ENCODE assay signal across 9 cellular contexts in the genomic region with DNA sequence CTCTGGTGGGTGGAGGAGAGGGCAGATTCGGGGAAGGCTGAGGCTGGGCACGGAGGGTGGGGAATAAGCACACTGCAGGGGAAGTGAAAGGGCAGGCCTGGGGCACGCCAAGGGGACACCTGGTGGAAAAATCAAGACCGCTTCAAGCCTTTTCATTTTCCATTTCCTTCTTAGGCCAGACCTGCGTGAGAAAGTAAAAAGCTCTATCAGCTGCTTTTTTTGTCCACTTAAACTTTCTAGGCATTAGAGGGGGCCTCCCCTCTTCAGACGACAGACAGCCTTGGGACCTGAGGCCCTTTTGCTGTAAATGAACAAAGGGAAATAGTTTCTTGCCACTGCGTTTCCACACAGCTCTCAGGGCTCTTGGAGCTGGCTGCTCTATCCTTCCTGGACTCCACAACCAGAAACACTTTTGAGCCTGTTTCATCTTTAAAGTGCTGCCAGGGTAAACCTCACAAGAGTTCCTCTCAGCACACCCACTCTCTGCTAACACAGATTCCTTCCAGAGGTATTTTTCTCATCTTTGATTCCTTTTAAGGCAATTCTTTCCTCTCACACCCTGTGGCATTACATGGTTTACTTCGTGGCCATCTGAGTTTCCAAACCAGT. TPM values are rescaled to one million over a fixed set of nuclear protein-coding genes. Genes with fewer than 3 reads are reported as not detected.
DNase-seq lines count a peak whose midpoint lies in the region; ATAC-seq and TF ChIP-seq lines count a peak whose summit lies in the region.
"Had no signal": no experiment of that assay in that cellular context is flagged by ENCODE, and none has a peak within 500 bp of the region (broad histone marks: within the 10 kb centered on the region; RNA-seq: fewer than 3 reads in every experiment).

No MANE protein-coding gene starts in this region.

- H3K79me1 ChIP-seq in H9 (ENCODE audit: insufficient read depth, low read depth, low read length, poor library complexity, severe bottlenecking): no peaks in the 10 kb centered on the region

- peaks cover 63% of the 10 kb centered on the region; the same call in 1 of the 2 replicates for H3K36me3 ChIP-seq in OCI-LY1 (ENCODE audit: insufficient read depth, low read length)

- H3K79me2 ChIP-seq in OCI-LY1 (ENCODE audit: insufficient read depth, low read length) (no peaks in the 10 kb centered on the region), H9 (ENCODE audit: insufficient read depth, low read length) (no peaks in the 10 kb centered on the region)

- H3K9me3 ChIP-seq in OCI-LY1 (ENCODE audit: low read length): no peaks in the 10 kb centered on the region
- H3K9me3 ChIP-seq in H9 (ENCODE audit: control insufficient read depth, low read depth, low read length): no peaks in the 10 kb centered on the region

- H3K27me3 ChIP-seq in OCI-LY1 (ENCODE audit: insufficient read depth, low read length) (no peaks in the 10 kb centered on the region), H9 (ENCODE audit: insufficient read depth, low read length) (no peaks in the 10 kb centered on the region; the same call in 1 of the 2 replicates)

- no peak overlapping the region for H2AK5ac ChIP-seq in H9 (ENCODE audit: insufficient read length, low read length)

- H3K4me3 ChIP-seq in OCI-LY1 (ENCODE audit: low read depth, low read length, poor library complexity, severe bottlenecking) (no peak overlapping the region), coronary artery (no peak overlapping the region)

- DNase-seq in neural crest cell (ENCODE audit: low read depth, low spot score) (no peak), H9 (no peak), coronary artery (ENCODE audit: low spot score) (no peak), iPS-NIHi11 (ENCODE audit: low spot score) (no peak), T1000 (lab: John Stamatoyannopoulos, UW) (no peak)

- H3K23ac ChIP-seq in H9 (ENCODE audit: insufficient read length, low read depth, low read length): no peak overlapping the region

- H3K36me3 Mint-ChIP-seq in neural crest cell (ENCODE audit: low read depth) (no peaks in the 10 kb centered on the region), H9 (ENCODE audit: insufficient read depth in 1 of 3, low read depth in 3 of 3) (peaks cover 0 to 41% (median 4%) of the 10 kb centered on the region in 3 experiments; a peak in 3 of 7 replicates)

- H3K9ac ChIP-seq in OCI-LY1 (ENCODE audit: low read length) (no peak overlapping the region), H9 (ENCODE audit: extremely low read depth, insufficient read length, low read length) (no peak overlapping the region)

- peaks cover 38% of the 10 kb centered on the region for H3K4me1 ChIP-seq in OCI-LY1 (ENCODE audit: insufficient read depth, low read length, severe bottlenecking)
- no peaks in the 10 kb centered on the region for H3K4me1 ChIP-seq in H9 (ENCODE audit: insufficient read depth, low read length)

- H2AFZ ChIP-seq in OCI-LY1 (ENCODE audit: low read length) (no peak overlapping the region), H9 (ENCODE audit: low read length) (no peak overlapping the region)

- no peak overlapping the region for H2BK5ac ChIP-seq in H9 (ENCODE audit: insufficient read length, low read length)

- H3K9me3 Mint-ChIP-seq in neural crest cell (no peaks in the 10 kb centered on the region), H9 (no peaks in the 10 kb centered on the region)

- H3K27me3 Mint-ChIP-seq in neural crest cell (ENCODE audit: low read depth): no peaks in the 10 kb centered on the region
- H3K27me3 Mint-ChIP-seq in H9 (ENCODE audit: low read depth): no peaks in the 10 kb centered on the region

- H2BK15ac ChIP-seq in H9 (ENCODE audit: low read depth, low read length): no peak overlapping the region

- no peak overlapping the region for H4K8ac ChIP-seq in H9 (replicated peaks; ENCODE audit: insufficient read length, low read depth, low read length)

- H4K91ac ChIP-seq in H9 (ENCODE audit: insufficient read length, low read depth, low read length): no peak overlapping the region

- H4K5ac ChIP-seq in H9 (ENCODE audit: insufficient read length, low read depth, low read length): no peak overlapping the region

- H3K27ac ChIP-seq in OCI-LY1 (ENCODE audit: low read depth, low read length, poor library complexity, severe bottlenecking): peak overlapping the region; percentile 51
- no peak overlapping the region for H3K27ac ChIP-seq in H9 (ENCODE audit: insufficient read length, low read depth, low read length)
- H3K27ac ChIP-seq in coronary artery: no peak overlapping the region

- H3K4me2 ChIP-seq in OCI-LY1 (ENCODE audit: low read length) (peak overlapping the region; percentile 16; the same call in 1 of the 2 replicates), H9 (ENCODE audit: insufficient read depth, insufficient read length, low read length) (no peak overlapping the region)

- no peaks in the 10 kb centered on the region for H3K23me2 ChIP-seq in H9 (ENCODE audit: insufficient read length, low read depth, low read length, poor library complexity, severe bottlenecking)

- no peak overlapping the region for H3T11ph ChIP-seq in H9 (ENCODE audit: low read length)

- TF ChIP-seq CTCF in OCI-LY1 (IDR thresholded peaks at IDR 0.05; ENCODE audit: low read length) (no peak), neural crest cell (conservative IDR thresholded peaks at IDR 0.05) (no peak), H9 (conservative IDR thresholded peaks at IDR 0.05) (no peak), coronary artery (IDR thresholded peaks at IDR 0.05) (no peak)

- no peak overlapping the region for H3K4me3 Mint-ChIP-seq in neural crest cell
- H3K4me3 Mint-ChIP-seq in H9: no peak overlapping the region

- peaks cover 7% of the 10 kb centered on the region for H3K4me1 Mint-ChIP-seq in neural crest cell
- 0 out of 4 replicates have a peak, but pooled peaks cover 0 to 3% of the 10 kb centered on the region in 2 experiments for H3K4me1 Mint-ChIP-seq in H9

- no peak overlapping the region for H3K18ac ChIP-seq in H9 (ENCODE audit: insufficient read length, low read depth, low read length)

- H2BK120ac ChIP-seq in H9 (ENCODE audit: low read depth, low read length, poor library complexity, severe bottlenecking): no peak overlapping the region

- H3F3A ChIP-seq in OCI-LY1 (ENCODE audit: insufficient read depth, low read length): no peaks in the 10 kb centered on the region

- H4K20me1 ChIP-seq in OCI-LY1 (ENCODE audit: insufficient read depth, low read length) (no peaks in the 10 kb centered on the region), H9 (ENCODE audit: control insufficient read depth, insufficient read depth, insufficient read length) (no peaks in the 10 kb centered on the region)

- no peak overlapping the region for H3K56ac ChIP-seq in H9 (ENCODE audit: insufficient read length, low read depth, low read length)

- H3K4ac ChIP-seq in H9 (ENCODE audit: low read depth, low read length): no peak overlapping the region

- H3K14ac ChIP-seq in H9 (ENCODE audit: insufficient read depth, low read length): no peak overlapping the region

- no peak overlapping the region for H2BK12ac ChIP-seq in H9 (ENCODE audit: insufficient read length, low read depth, low read length)

- no peaks in the 10 kb centered on the region for H3K9me2 ChIP-seq in OCI-LY1 (ENCODE audit: low read depth, low read length)

- no CpG with 5 or more reads among the region's 8 CpGs for WGBS in H9 (ENCODE audit: extremely low coverage, insufficient read length, low lambda C conversion rate)

- H2BK20ac ChIP-seq in H9 (ENCODE audit: low read depth, low read length, poor library complexity, severe bottlenecking): no peak overlapping the region

- peak; percentile 59 for ATAC-seq in GM18867 (IDR thresholded peaks at IDR 0.05; ENCODE audit: unreplicated experiment)
- peak; percentile 67 for ATAC-seq in HG02588 (IDR thresholded peaks at IDR 0.05; ENCODE audit: unreplicated experiment)

- H3K27ac Mint-ChIP-seq in neural crest cell (ENCODE audit: unreplicated experiment) (peak overlapping the region; percentile 51), H9 (peak overlapping the region in 1 of 3 experiments; percentile 61; a peak in 3 of 7 replicates)

RNA-seq across cellular contexts. Expression of gene SERPIND1, which starts 25.0 kb away (rescaled TPM):
- total RNA-seq in neural crest cell (not detected in 2 replicates), H9 (2021) (not detected in 2 replicates)
- total RNA-seq: epithelial cell of proximal tubule had no signal
